ENCODE assay signal across 1 cellular context in genomic region chr1:41003640-41004220, GRCh38.
TF ChIP-seq lines count a peak whose summit lies in the region.

No MANE protein-coding gene starts in this region.

TF ChIP-seq in HEK293, 187 proteins besides CTCF, POLR2A, EP300 and RAD21 (continued from another document):
- no peak for TF ChIP-seq ZNF18 (tag by site-specific recombination; IDR thresholded peaks at IDR 0.05)
